In genomic region chr2:82795446-82795845, GRCh38 we compare ENCODE assay signal across 12 cellular contexts.
A peak's percentile ranks its signal among the peaks of the same experiment; 100 is the strongest.
DNase-seq lines count a peak whose midpoint lies in the region; ATAC-seq, FAIRE-seq and TF ChIP-seq lines count a peak whose summit lies in the region.
"Had no signal": no experiment of that assay in that cellular context is flagged by ENCODE, and none has a peak within 500 bp of the region (broad histone marks: within the 10 kb centered on the region; RNA-seq: fewer than 3 reads in every experiment).

No MANE protein-coding gene starts in this region.

- H3K4me3 ChIP-seq in liver (ENCODE audit: low read depth in 1 of 3, low read length in 3 of 3) = no peak overlapping the region
- H3K4me3 ChIP-seq in HepG2 (replicated peaks in 1 of 3; ENCODE audit: insufficient read depth in 1 of 3, low read depth in 2 of 3, low read length in 3 of 3) = no peak overlapping the region
- H3K4me3 ChIP-seq in adipocyte (ENCODE audit: low read length) = no peak overlapping the region

- no peak for DNase-seq in HepG2 (ENCODE audit: low spot score)
- peak; percentile 77 for DNase-seq in adipocyte (ENCODE audit: low read depth)
- peak; percentile 22 to 67 for DNase-seq in foreskin keratinocyte
- no peak for DNase-seq in activated T-helper 1 cell treated with anti-CD3 and anti-CD28 coated beads, Interleukin-12 subunit alpha, Interleukin-12 subunit beta, Interleukin-2, Interleukin-4 antibody, amounts not matched to agents 30 ng/mL and 10 ng/mL and 1 ng/mL, durations not matched to agents 14 hours and 24 hours and 36 hours (ENCODE audit: low spot score)
- no peak for DNase-seq in NCI-H1930 (lab: John Stamatoyannopoulos, UW)
- DNase-seq: activated naive CD8-positive, alpha-beta T cell treated with anti-CD3 and anti-CD28 coated beads, Interleukin-2, amount 50 U/mL, for 24 hours; left colon; NCI-H146; stimulated activated CD4-positive, alpha-beta T cell treated with anti-CD3 and anti-CD28 coated beads, Interleukin-4, amount 100 ng/mL, for 24 hours had no signal

- no peak overlapping the region for H3K27ac Mint-ChIP-seq in activated T-helper 1 cell treated with anti-CD3 and anti-CD28 coated beads, Interleukin-12 subunit alpha, Interleukin-12 subunit beta, Interleukin-2, Interleukin-4 antibody, amounts not matched to agents 30 ng/mL and 10 ng/mL and 1 ng/mL, durations not matched to agents 14 hours and 24 hours and 36 hours
- H3K27ac Mint-ChIP-seq: activated naive CD8-positive, alpha-beta T cell treated with anti-CD3 and anti-CD28 coated beads, Interleukin-2, amount 50 U/mL, for 24 hours had no signal

- H3K9me3 ChIP-seq in liver (ENCODE audit: control insufficient read depth in 4 of 4, low read length in 3 of 4) (no peaks in the 10 kb centered on the region), HepG2 (ENCODE audit: low read length) (peaks cover 15% of the 10 kb centered on the region; the same call in 1 of the 2 replicates), adipocyte (ENCODE audit: control insufficient read depth, low read length) (peaks cover 2% of the 10 kb centered on the region)

- no peak for TF ChIP-seq CTCF in liver (IDR thresholded peaks at IDR 0.05; ENCODE audit: low read depth, low read length, missing input control)
- TF ChIP-seq CTCF in HepG2 (CRISPR knock-in tag; IDR thresholded peaks at IDR 0.05) = no peak
- TF ChIP-seq CTCF in foreskin keratinocyte (conservative IDR thresholded peaks at IDR 0.05) = no peak

- no peaks in the 10 kb centered on the region for H3K27me3 ChIP-seq in liver (ENCODE audit: control insufficient read depth in 4 of 4, insufficient read depth in 4 of 4, low read length in 3 of 4)
- H3K27me3 ChIP-seq in HepG2 (ENCODE audit: control insufficient read depth in 1 of 2, insufficient read depth in 2 of 2, low read length in 2 of 2) = no peaks in the 10 kb centered on the region
- no peaks in the 10 kb centered on the region for H3K27me3 ChIP-seq in adipocyte (replicated peaks; ENCODE audit: control insufficient read depth, insufficient read depth, low read length)
- no peaks in the 10 kb centered on the region for H3K27me3 ChIP-seq in foreskin keratinocyte

- H3K4me1 Mint-ChIP-seq in activated T-helper 1 cell treated with anti-CD3 and anti-CD28 coated beads, Interleukin-12 subunit alpha, Interleukin-12 subunit beta, Interleukin-2, Interleukin-4 antibody, amounts not matched to agents 30 ng/mL and 10 ng/mL and 1 ng/mL, durations not matched to agents 14 hours and 24 hours and 36 hours (ENCODE audit: low read depth) = no peaks in the 10 kb centered on the region
- H3K4me1 Mint-ChIP-seq: activated naive CD8-positive, alpha-beta T cell treated with anti-CD3 and anti-CD28 coated beads, Interleukin-2, amount 50 U/mL, for 24 hours had no signal

- no peaks in the 10 kb centered on the region for H3K36me3 Mint-ChIP-seq in activated T-helper 1 cell treated with anti-CD3 and anti-CD28 coated beads, Interleukin-12 subunit alpha, Interleukin-12 subunit beta, Interleukin-2, Interleukin-4 antibody, amounts not matched to agents 30 ng/mL and 10 ng/mL and 1 ng/mL, durations not matched to agents 14 hours and 24 hours and 36 hours (ENCODE audit: low read depth)

- H3K36me3 ChIP-seq in liver (ENCODE audit: control insufficient read depth in 4 of 4, insufficient read depth in 3 of 4, low read depth in 1 of 4, low read length in 3 of 4) (no peaks in the 10 kb centered on the region), HepG2 (replicated peaks in 1 of 2; ENCODE audit: control insufficient read depth in 1 of 2, insufficient read depth in 2 of 2, low read length in 2 of 2) (no peaks in the 10 kb centered on the region), adipocyte (ENCODE audit: control insufficient read depth, insufficient read depth, low read length, severe bottlenecking) (no peaks in the 10 kb centered on the region)

- intact Hi-C loops in HepG2 (cut with micrococcal nuclease; ENCODE audit: unreplicated experiment) = no loop called here
- intact Hi-C loops in activated T-helper 1 cell treated with anti-CD3 and anti-CD28 coated beads, Interleukin-12 subunit alpha, Interleukin-12 subunit beta, Interleukin-2, Interleukin-4 antibody, amounts not matched to agents 30 ng/mL and 10 ng/mL and 1 ng/mL, durations not matched to agents 14 hours and 24 hours and 36 hours (cut with micrococcal nuclease) = no loop called here

- FAIRE-seq in HepG2 (lab: Jason Lieb, UNC) = no peak

- no peak overlapping the region for H3K4me2 ChIP-seq in HepG2 (ENCODE audit: low read depth, low read length)

- H3K9me3 Mint-ChIP-seq in activated T-helper 1 cell treated with anti-CD3 and anti-CD28 coated beads, Interleukin-12 subunit alpha, Interleukin-12 subunit beta, Interleukin-2, Interleukin-4 antibody, amounts not matched to agents 30 ng/mL and 10 ng/mL and 1 ng/mL, durations not matched to agents 14 hours and 24 hours and 36 hours = no peaks in the 10 kb centered on the region

- no peak for ATAC-seq in HepG2
- peak; percentile 96 for ATAC-seq in foreskin keratinocyte
- no peak for ATAC-seq in HG03565 (IDR thresholded peaks at IDR 0.05; ENCODE audit: unreplicated experiment)
- ATAC-seq in GM18907 (IDR thresholded peaks at IDR 0.05; ENCODE audit: unreplicated experiment) = no peak
- ATAC-seq: activated naive CD8-positive, alpha-beta T cell treated with anti-CD3 and anti-CD28 coated beads, Interleukin-2, amount 50 U/mL, for 24 hours; left colon had no signal

- CTCF ChIA-PET in HepG2 (lab: Yijun Ruan, JAX; ENCODE audit: low intra/inter-chr PET ratio, low total read pairs) = no interaction called here

- no peaks in the 10 kb centered on the region for H4K20me1 ChIP-seq in HepG2 (ENCODE audit: insufficient read depth, low read length)

- no peak for TF ChIP-seq EP300 in HepG2 (IDR thresholded peaks at IDR 0.05; ENCODE audit: low read depth in 2 of 2, low read length in 2 of 2)
- TF ChIP-seq EP300 in HepG2 (CRISPR knock-in tag; IDR thresholded peaks at IDR 0.05; ENCODE audit: borderline replicate concordance) = no peak

- POLR2A ChIA-PET in HepG2 (lab: Yijun Ruan, JAX) = no interaction called here

- WGBS in liver = 76% methylated on average over 3 of the region's 3 CpGs
- 35% methylated on average over 3 of the region's 3 CpGs for WGBS in HepG2 (ENCODE audit: low lambda C conversion rate)

- no peak overlapping the region for H3K4me3 Mint-ChIP-seq in activated T-helper 1 cell treated with anti-CD3 and anti-CD28 coated beads, Interleukin-12 subunit alpha, Interleukin-12 subunit beta, Interleukin-2, Interleukin-4 antibody, amounts not matched to agents 30 ng/mL and 10 ng/mL and 1 ng/mL, durations not matched to agents 14 hours and 24 hours and 36 hours
- H3K4me3 Mint-ChIP-seq: activated naive CD8-positive, alpha-beta T cell treated with anti-CD3 and anti-CD28 coated beads, Interleukin-2, amount 50 U/mL, for 24 hours had no signal

- in situ Hi-C loops in HepG2 (cut with HindIII; ENCODE audit: extremely low pct_ligation_motif_present, low pct_unique_long_range_greater_than_20kb) = no loop called here

- no peak for TF ChIP-seq RAD21 in liver (IDR thresholded peaks at IDR 0.05)
- TF ChIP-seq RAD21 in HepG2 (CRISPR knock-in tag; IDR thresholded peaks at IDR 0.05) = no peak

- H3K4me1 ChIP-seq in liver (ENCODE audit: control insufficient read depth in 4 of 4, insufficient read depth in 4 of 4, low read length in 3 of 4) (no peaks in the 10 kb centered on the region), HepG2 (ENCODE audit: insufficient read depth, low read length) (peaks cover 4% of the 10 kb centered on the region), adipocyte (ENCODE audit: control insufficient read depth, insufficient read depth, low read length) (no peaks in the 10 kb centered on the region), foreskin keratinocyte (peaks cover 22% of the 10 kb centered on the region)

- no peaks in the 10 kb centered on the region for H3K27me3 Mint-ChIP-seq in activated T-helper 1 cell treated with anti-CD3 and anti-CD28 coated beads, Interleukin-12 subunit alpha, Interleukin-12 subunit beta, Interleukin-2, Interleukin-4 antibody, amounts not matched to agents 30 ng/mL and 10 ng/mL and 1 ng/mL, durations not matched to agents 14 hours and 24 hours and 36 hours (ENCODE audit: insufficient read depth)
- H3K27me3 Mint-ChIP-seq: activated naive CD8-positive, alpha-beta T cell treated with anti-CD3 and anti-CD28 coated beads, Interleukin-2, amount 50 U/mL, for 24 hours had no signal

- H3K9ac ChIP-seq in liver (ENCODE audit: low read depth in 1 of 2, low read length in 2 of 2) = no peak overlapping the region
- no peak overlapping the region for H3K9ac ChIP-seq in HepG2 (ENCODE audit: insufficient read depth, low read depth, low read length)
- no peak overlapping the region for H3K9ac ChIP-seq in adipocyte (ENCODE audit: low read length)

- no peak for TF ChIP-seq POLR2A in HepG2 (IDR thresholded peaks at IDR 0.05; ENCODE audit: insufficient read depth in 1 of 2, low read depth in 2 of 2, low read length in 2 of 2)

- no peaks in the 10 kb centered on the region for H3K79me2 ChIP-seq in HepG2 (ENCODE audit: insufficient read depth, low read length)

- BruUV-seq in HepG2 (replicated peaks; lab: Mats Ljungman, UMichigan) = no TSS peak

- no peak overlapping the region for H2AFZ ChIP-seq in HepG2 (ENCODE audit: low read length)

- H3K27ac ChIP-seq in liver (ENCODE audit: low read depth in 1 of 2, low read length in 2 of 2) (no peak overlapping the region), HepG2 (ENCODE audit: extremely low read length, insufficient read depth, low read length) (no peak overlapping the region), foreskin keratinocyte (no peak overlapping the region)

TF ChIP-seq in liver, 16 proteins besides CTCF, POLR2A, EP300 and RAD21:
- no peak for TF ChIP-seq HNF4A (conservative IDR thresholded peaks at IDR 0.05)
- peak; percentile 14 for TF ChIP-seq NR2F2 (IDR thresholded peaks at IDR 0.05)

TF ChIP-seq in HepG2, 621 proteins besides CTCF, POLR2A, EP300 and RAD21 (continues in another document):
- TF ChIP-seq ELF1 (CRISPR knock-in tag; IDR thresholded peaks at IDR 0.05) (no peak), ZNF740 (CRISPR knock-in tag; IDR thresholded peaks at IDR 0.05) (no peak), PHF5A (CRISPR knock-in tag; IDR thresholded peaks at IDR 0.05; ENCODE audit: low read depth, unreplicated experiment) (no peak), HNRNPK (IDR thresholded peaks at IDR 0.05; ENCODE audit: low read depth, low read length, poor library complexity, severe bottlenecking) (no peak), PREB (CRISPR knock-in tag; IDR thresholded peaks at IDR 0.05) (no peak)

Comparison
In these comparisons a context has a peak if more than half of its experiments do, and no peak if none do; other contexts are left out.
1. DNase-seq: peak in adipocyte (single experiment) and foreskin keratinocyte (2 of 2); none in HepG2 (single experiment), activated T-helper 1 cell treated with anti-CD3 and anti-CD28 coated beads, Interleukin-12 subunit alpha, Interleukin-12 subunit beta, Interleukin-2, Interleukin-4 antibody, amounts not matched to agents 30 ng/mL and 10 ng/mL and 1 ng/mL, durations not matched to agents 14 hours and 24 hours and 36 hours (single experiment) and NCI-H1930 (0 of 2).